ENCODE assay signal across 10 cellular contexts in the genomic region with DNA sequence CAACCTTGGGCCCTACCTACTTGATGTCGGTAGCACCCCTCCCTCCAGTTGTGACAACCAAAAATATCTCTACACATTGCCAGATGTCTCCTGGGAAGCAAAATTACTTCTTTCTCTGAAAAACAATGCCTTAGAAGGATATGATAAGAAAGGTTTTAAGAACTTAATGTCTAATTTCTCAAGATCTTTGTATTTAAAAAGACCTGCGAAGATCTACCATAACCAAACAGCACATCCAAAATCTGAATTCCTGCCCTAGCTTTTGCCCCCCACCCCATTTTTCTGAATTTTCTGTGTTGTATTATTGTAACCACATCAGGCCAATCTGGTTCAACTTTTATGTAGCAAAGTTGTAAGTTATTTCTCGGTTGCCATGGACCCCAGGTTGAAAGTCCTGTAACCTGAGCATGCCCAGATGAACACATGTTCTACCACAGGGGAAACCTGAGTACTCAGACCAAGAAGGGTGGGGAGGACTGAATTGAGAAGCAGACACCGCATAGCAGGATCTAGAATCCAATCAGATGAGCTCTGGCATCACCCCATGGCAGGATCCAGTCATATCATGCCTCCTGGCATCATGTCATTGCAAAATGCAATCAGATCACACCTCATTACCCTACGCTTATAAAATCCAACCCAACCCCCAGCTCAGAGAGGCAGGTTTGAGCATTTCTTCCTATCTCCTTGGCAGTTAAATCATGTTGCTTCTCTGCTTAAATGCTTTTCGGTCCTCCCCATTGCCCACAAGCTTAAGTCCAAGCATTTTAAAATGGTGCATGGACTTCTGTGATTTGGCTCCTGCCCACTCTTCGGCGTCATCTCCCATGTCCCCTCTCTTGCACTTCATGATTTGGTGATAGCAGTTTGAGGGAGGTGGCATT. TPM values are rescaled to one million over a fixed set of nuclear protein-coding genes. Genes with fewer than 3 reads are reported as not detected.
DNase-seq lines count a peak whose midpoint lies in the region; ATAC-seq, FAIRE-seq and TF ChIP-seq lines count a peak whose summit lies in the region.
"Had no signal": no experiment of that assay in that cellular context is flagged by ENCODE, and none has a peak within 500 bp of the region (broad histone marks: within the 10 kb centered on the region; RNA-seq: fewer than 3 reads in every experiment).

No MANE protein-coding gene starts in this region.

- H3K27ac ChIP-seq in IMR-90 (ENCODE audit: insufficient read depth, low read length), result no peak overlapping the region

- H2BK120ac ChIP-seq in IMR-90 (ENCODE audit: low read depth, low read length), result no peak overlapping the region

- no peaks in the 10 kb centered on the region for H3K9me3 ChIP-seq in IMR-90 (ENCODE audit: control insufficient read depth, insufficient read depth, low read length)

- H3K36me3 ChIP-seq in IMR-90 (ENCODE audit: control insufficient read depth, insufficient read depth, low read length), result no peaks in the 10 kb centered on the region
- H3K36me3 ChIP-seq in bronchial epithelial cell (ENCODE audit: control insufficient read depth, insufficient read depth, low read length), result no peaks in the 10 kb centered on the region

- no peak overlapping the region for H3K56ac ChIP-seq in IMR-90 (ENCODE audit: extremely low read depth, insufficient read depth, low read length)

- H3K4me1 ChIP-seq in IMR-90 (ENCODE audit: control insufficient read depth, insufficient read depth, low read length), result peaks cover 4% of the 10 kb centered on the region

- H3K18ac ChIP-seq in IMR-90 (ENCODE audit: low read depth, low read length), result no peak overlapping the region

- no peaks in the 10 kb centered on the region for H4K20me1 ChIP-seq in IMR-90 (ENCODE audit: insufficient read depth, low read length)

- no TSS peak for BruUV-seq in IMR-90 (replicated peaks; lab: Mats Ljungman, UMichigan)

- H3K23ac ChIP-seq in IMR-90 (ENCODE audit: low read depth, low read length), result no peak overlapping the region

- peak overlapping the region; percentile 47 for H2AFZ ChIP-seq in IMR-90 (replicated peaks; ENCODE audit: low read length, poor library complexity)

- H3K14ac ChIP-seq in IMR-90 (replicated peaks; ENCODE audit: low read depth, low read length), result no peak overlapping the region

- 44% methylated on average over 1 of the region's 8 CpGs; no CpG with 5 or more reads in 1 of the 2 experiments for WGBS in IMR-90 (ENCODE audit: extremely low coverage in 2 of 2, insufficient read length in 1 of 2), 2 experiments

- H3K9me1 ChIP-seq in IMR-90 (ENCODE audit: insufficient read depth, low read length), result no peaks in the 10 kb centered on the region

- no peak overlapping the region for H3K4me2 ChIP-seq in IMR-90 (ENCODE audit: low read depth, low read length)

- H4K8ac ChIP-seq in IMR-90 (ENCODE audit: low read depth in 2 of 2, low read length in 2 of 2), result no peak overlapping the region

- intact Hi-C loops in IMR-90 (cut with micrococcal nuclease) (loop anchor here (5.0 kb wide), 1 partner anchor 412 kb away; no protein-coding TSS in a partner anchor), left colon (cut with DNase I, micrococcal nuclease) (loop anchor here in 1 of 2 donors (5.0 kb wide), 2 partner anchors 42 to 97 kb away; no protein-coding TSS in a partner anchor)

- in situ Hi-C loops in GM13977 (cut with MboI; ENCODE audit: low pct_unique_long_range_greater_than_20kb, low sequenced_read_pairs, unreplicated experiment) (no loop called here), IMR-90 (cut with MboI; ENCODE audit: low sequenced_read_pairs) (no loop called here)

- DNase-seq in GM13977 (ENCODE audit: low spot score) (peak; percentile 54), IMR-90 (no peak), bronchial epithelial cell (ENCODE audit: low read depth) (peak; percentile 69), iPS-NIHi11 (ENCODE audit: low spot score) (no peak), left colon (no peak)
- DNase-seq in effector CD4-positive, alpha-beta T cell, result no peak
- DNase-seq in activated CD4-positive, CD25-positive, alpha-beta regulatory T cell (lab: John Stamatoyannopoulos, UW), result no peak
- DNase-seq: effector CD8-positive, alpha-beta T cell; retina had no signal

- H3K27me3 ChIP-seq in IMR-90 (ENCODE audit: control insufficient read depth, insufficient read depth, low read length) (no peaks in the 10 kb centered on the region), bronchial epithelial cell (ENCODE audit: control insufficient read depth, insufficient read depth, low read length) (no peaks in the 10 kb centered on the region)

- CTCF ChIA-PET in IMR-90 (lab: Yijun Ruan, JAX), result interaction anchor here (0.6 kb wide), 1 partner anchor 112 kb away, joined by 3 read pairs; no protein-coding TSS in a partner anchor

- H3K4me3 ChIP-seq in IMR-90 (ENCODE audit: insufficient read depth, low read depth, low read length), result no peak overlapping the region
- no peak overlapping the region for H3K4me3 ChIP-seq in bronchial epithelial cell (ENCODE audit: low read depth, low read length)

- H2BK15ac ChIP-seq in IMR-90 (ENCODE audit: low read depth, low read length), result no peak overlapping the region

- no peak for FAIRE-seq in bronchial epithelial cell (lab: Jason Lieb, UNC)

- peak; percentile 62 for ATAC-seq in GM19455 (IDR thresholded peaks at IDR 0.05; ENCODE audit: unreplicated experiment)
- no peak for ATAC-seq in IMR-90 (ENCODE audit: low read depth)
- no peak for ATAC-seq in left colon

- no peak overlapping the region for H4K91ac ChIP-seq in IMR-90 (ENCODE audit: insufficient read depth, low read depth, low read length)

- dilution Hi-C loops in IMR-90 (cut with HindIII; ENCODE audit: low sequenced_read_pairs, unreplicated experiment), result no loop called here

- no peak for TF ChIP-seq POLR2A in IMR-90 (IDR thresholded peaks at IDR 0.05; ENCODE audit: low read depth, low read length)

- no peak for TF ChIP-seq CTCF in GM13977 (IDR thresholded peaks at IDR 0.05; ENCODE audit: extremely low read depth, insufficient read depth, missing control alignments)
- TF ChIP-seq CTCF in IMR-90 (conservative IDR thresholded peaks at IDR 0.05; ENCODE audit: low read depth, low read length), result no peak
- no peak for TF ChIP-seq CTCF in bronchial epithelial cell (IDR thresholded peaks at IDR 0.05; ENCODE audit: insufficient read depth, low read length, severe bottlenecking)

- H3K79me1 ChIP-seq in IMR-90 (ENCODE audit: low read depth in 1 of 2, low read length in 2 of 2), result no peaks in the 10 kb centered on the region

- H3K4ac ChIP-seq in IMR-90 (ENCODE audit: low read depth, low read length), result no peak overlapping the region

- no peak overlapping the region for H4K5ac ChIP-seq in IMR-90 (ENCODE audit: low read depth, low read length)

- no peak overlapping the region for H2BK5ac ChIP-seq in IMR-90 (ENCODE audit: low read depth, low read length, poor library complexity, severe bottlenecking)

- POLR2A ChIA-PET in IMR-90 (lab: Charles Lee; ENCODE audit: unreplicated experiment), result no interaction called here

- H3K9ac ChIP-seq in IMR-90 (ENCODE audit: low read depth, low read length), result no peak overlapping the region

- no peak for TF ChIP-seq RAD21 in IMR-90 (IDR thresholded peaks at IDR 0.05; ENCODE audit: low read length)

- H2BK20ac ChIP-seq in IMR-90 (ENCODE audit: low read depth, low read length), result no peak overlapping the region

- no peak overlapping the region for H2AK5ac ChIP-seq in IMR-90 (ENCODE audit: low read depth, low read length)

- no peak overlapping the region for H2AK9ac ChIP-seq in IMR-90 (replicated peaks; ENCODE audit: low read depth, low read length, poor library complexity)

TF ChIP-seq in IMR-90, 13 proteins besides CTCF, POLR2A, EP300 and RAD21 (continues in another document):
- TF ChIP-seq MAFK (IDR thresholded peaks at IDR 0.05; ENCODE audit: low read depth, low read length), result no peak
- no peak for TF ChIP-seq FOS (IDR thresholded peaks at IDR 0.05; ENCODE audit: low read depth, low read length)
- TF ChIP-seq, protein P1, sequence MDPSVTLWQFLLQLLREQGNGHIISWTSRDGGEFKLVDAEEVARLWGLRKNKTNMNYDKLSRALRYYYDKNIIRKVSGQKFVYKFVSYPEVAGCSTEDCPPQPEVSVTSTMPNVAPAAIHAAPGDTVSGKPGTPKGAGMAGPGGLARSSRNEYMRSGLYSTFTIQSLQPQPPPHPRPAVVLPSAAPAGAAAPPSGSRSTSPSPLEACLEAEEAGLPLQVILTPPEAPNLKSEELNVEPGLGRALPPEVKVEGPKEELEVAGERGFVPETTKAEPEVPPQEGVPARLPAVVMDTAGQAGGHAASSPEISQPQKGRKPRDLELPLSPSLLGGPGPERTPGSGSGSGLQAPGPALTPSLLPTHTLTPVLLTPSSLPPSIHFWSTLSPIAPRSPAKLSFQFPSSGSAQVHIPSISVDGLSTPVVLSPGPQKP (IDR thresholded peaks at IDR 0.05; ENCODE audit: borderline replicate concordance, low read depth, low read length), result no peak
- no peak for TF ChIP-seq SMC3 (IDR thresholded peaks at IDR 0.05; ENCODE audit: low read depth, low read length)

RNA-seq across cellular contexts. Expression of gene TMEM253, which starts 8.8 kb away (rescaled TPM):
- total RNA-seq in IMR-90 (2012; rRNA removed) (not detected in 2 replicates), bronchial epithelial cell (under 0.01 and 0.51 TPM in 2 replicates), left colon (10 to 100 TPM; 37.5 to 46.8 TPM)
- polyA plus RNA-seq in IMR-90 (2012; rRNA removed), result 0.07 TPM in 1 of 2 replicates, not detected in the other
- polyA plus RNA-seq in IMR-90 (2012; cell fraction: cytosol; rRNA removed), result 0.06 TPM in 1 of 2 replicates, not detected in the other
- polyA plus RNA-seq in IMR-90 (2012; cell fraction: nucleus; rRNA removed; ENCODE audit: low replicate concordance), result 0.16 and 0.32 TPM in 2 replicates

RNA-seq across cellular contexts. Expression of gene ZNF219, which starts 11.2 kb away (rescaled TPM):
- total RNA-seq in IMR-90 (2012; rRNA removed) (0.83 and 0.90 TPM in 2 replicates), bronchial epithelial cell (7.8 and 8.2 TPM in 2 replicates), left colon (10 to 100 TPM; 51.1 to 53.7 TPM)
- 3.8 and 4.6 TPM in 2 replicates for polyA plus RNA-seq in IMR-90 (2012; rRNA removed)
- polyA plus RNA-seq in IMR-90 (2012; cell fraction: cytosol; rRNA removed), result 2.6 and 6.7 TPM in 2 replicates
- 15.6 and 20.5 TPM in 2 replicates for polyA plus RNA-seq in IMR-90 (2012; cell fraction: nucleus; rRNA removed; ENCODE audit: low replicate concordance)

RNA-seq across cellular contexts. Expression of gene ARHGEF40, which starts 39.5 kb away (rescaled TPM):
- total RNA-seq in IMR-90 (2012; rRNA removed) (16.1 and 18.1 TPM in 2 replicates), bronchial epithelial cell (3.3 and 6.8 TPM in 2 replicates), left colon (10 to 100 TPM; 37.2 to 40.8 TPM)
- 58.4 and 62.8 TPM in 2 replicates for polyA plus RNA-seq in IMR-90 (2012; rRNA removed)
- 39.2 and 43.6 TPM in 2 replicates for polyA plus RNA-seq in IMR-90 (2012; cell fraction: cytosol; rRNA removed)
- 101 and 167 TPM in 2 replicates for polyA plus RNA-seq in IMR-90 (2012; cell fraction: nucleus; rRNA removed; ENCODE audit: low replicate concordance)

RNA-seq across cellular contexts. Expression of gene OR5AU1, which starts 46.2 kb away (rescaled TPM):
- not detected in 2 replicates for total RNA-seq in IMR-90 (2012; rRNA removed)
- polyA plus RNA-seq in IMR-90 (2012; rRNA removed), result not detected in 2 replicates
- not detected in 2 replicates for polyA plus RNA-seq in IMR-90 (2012; cell fraction: cytosol; rRNA removed)
- polyA plus RNA-seq in IMR-90 (2012; cell fraction: nucleus; rRNA removed; ENCODE audit: low replicate concordance), result not detected in 2 replicates
- total RNA-seq in bronchial epithelial cell, result not detected in 2 replicates
- not detected for total RNA-seq in left colon

RNA-seq across cellular contexts. Expression of gene RNASE8, which starts 52.0 kb away (rescaled TPM):
- total RNA-seq in IMR-90 (2012; rRNA removed) (not detected in 2 replicates), bronchial epithelial cell (not detected in 2 replicates), left colon (not detected)
- not detected in 2 replicates for polyA plus RNA-seq in IMR-90 (2012; rRNA removed)
- polyA plus RNA-seq in IMR-90 (2012; cell fraction: cytosol; rRNA removed), result not detected in 2 replicates
- not detected in 2 replicates for polyA plus RNA-seq in IMR-90 (2012; cell fraction: nucleus; rRNA removed; ENCODE audit: low replicate concordance)

Comparison
In these comparisons a context has a peak if more than half of its experiments do, and no peak if none do; other contexts are left out.
1. DNase-seq: peak in GM13977 (single experiment) and bronchial epithelial cell (single experiment); none in IMR-90 (single experiment), effector CD4-positive, alpha-beta T cell (single experiment), iPS-NIHi11 (single experiment), left colon (0 of 2) and activated CD4-positive, CD25-positive, alpha-beta regulatory T cell (0 of 4).
2. RNA of gene TMEM253, which starts 8.8 kb away (total RNA-seq): 37.5 to 46.8 TPM in left colon; not detected in IMR-90 and under 0.01 to 0.51 TPM in bronchial epithelial cell; every median in the first group is over 10 times any median in the second.